ENCODE assay signal across 8 cellular contexts in genomic region chr14:68843471-68844209, GRCh38. TPM values are rescaled to one million over a fixed set of nuclear protein-coding genes. Genes with fewer than 3 reads are reported as not detected.
DNase-seq lines count a peak whose midpoint lies in the region; ATAC-seq, FAIRE-seq and TF ChIP-seq lines count a peak whose summit lies in the region.

No MANE protein-coding gene starts in this region.

- no peaks in the 10 kb centered on the region for H3K36me3 Mint-ChIP-seq in activated naive CD4-positive, alpha-beta T cell treated with anti-CD3 and anti-CD28 coated beads for 36 hours (ENCODE audit: low read depth)

- TF ChIP-seq POLR2A in testis (IDR thresholded peaks at IDR 0.05) = no peak

- no peaks in the 10 kb centered on the region for H3K27me3 Mint-ChIP-seq in activated naive CD4-positive, alpha-beta T cell treated with anti-CD3 and anti-CD28 coated beads for 36 hours (ENCODE audit: low read depth)

- 19 to 21% methylated on average over 18 to 19 of the region's 19 CpGs for WGBS in pancreas, 2 donors
- 13 to 14% methylated on average over 19 of the region's 19 CpGs for WGBS in testis, 2 donors

- H3K4me1 Mint-ChIP-seq in activated naive CD4-positive, alpha-beta T cell treated with anti-CD3 and anti-CD28 coated beads for 36 hours (ENCODE audit: low read depth) = peaks cover 23% of the 10 kb centered on the region

- peak; percentile 51 for FAIRE-seq in pancreas (lab: Jason Lieb, UNC)

- DNase-seq in G401 (ENCODE audit: low spot score) = peak; percentile 70
- peak; percentile 83 for DNase-seq in LoVo (ENCODE audit: low spot score)
- peak; percentile 64 for DNase-seq in SK-MEL-5 (ENCODE audit: low read depth, low spot score)
- DNase-seq in activated naive CD4-positive, alpha-beta T cell treated with anti-CD3 and anti-CD28 coated beads for 36 hours = peak; percentile 86
- DNase-seq in head of caudate nucleus = peak; percentile 62 to 92 (median 81)
- peak; percentile 59 to 91 (median 79) for DNase-seq in pancreas
- peak; percentile 88 for DNase-seq in testis

- CTCF ChIA-PET in activated naive CD4-positive, alpha-beta T cell treated with anti-CD3 and anti-CD28 coated beads for 36 hours (lab: Charles Lee) = interaction anchor here (0.6 to 4.6 kb wide), 49 partner anchors 10 to 914 kb away, joined by 3 to 47 read pairs (median 4); no protein-coding TSS in a partner anchor

- H3K27ac ChIP-seq in pancreas (no peak overlapping the region), testis (no peak overlapping the region)

- TF ChIP-seq CTCF in pancreas (IDR thresholded peaks at IDR 0.05) = peak; percentile 74 to 91 (median 87)
- TF ChIP-seq CTCF in testis (IDR thresholded peaks at IDR 0.05) = peak; percentile 67 to 94 (median 80)

- ATAC-seq in pancreas (peak; percentile 85 to 95 (median 94)), GM21619 (IDR thresholded peaks at IDR 0.05; ENCODE audit: unreplicated experiment) (no peak)

- no peaks in the 10 kb centered on the region for H3K9me3 Mint-ChIP-seq in activated naive CD4-positive, alpha-beta T cell treated with anti-CD3 and anti-CD28 coated beads for 36 hours

- H3K4me1 ChIP-seq in pancreas = no peaks in the 10 kb centered on the region
- peaks cover 5% of the 10 kb centered on the region for H3K4me1 ChIP-seq in testis

- H3K36me3 ChIP-seq in pancreas = no peaks in the 10 kb centered on the region
- no peaks in the 10 kb centered on the region for H3K36me3 ChIP-seq in testis (ENCODE audit: low read depth, missing control alignments)

- H3K4me3 ChIP-seq in pancreas (peak overlapping the region in 2 of 4 donors; percentile 19 to 30), testis (peak overlapping the region; percentile 35 to 37)

- no peaks in the 10 kb centered on the region for H3K9me3 ChIP-seq in pancreas
- no peaks in the 10 kb centered on the region for H3K9me3 ChIP-seq in testis

- intact Hi-C loops in activated naive CD4-positive, alpha-beta T cell treated with anti-CD3 and anti-CD28 coated beads for 36 hours (cut with micrococcal nuclease) = loop anchor here (1.0 to 5.0 kb wide), 3 partner anchors 128 to 901 kb away; no protein-coding TSS in a partner anchor
- intact Hi-C loops in head of caudate nucleus (cut with DNase I) (no loop called here), pancreas (cut with DNase I) (no loop called here), testis (cut with DNase I; ENCODE audit: low total_unique reads) (no loop called here)

- H3K27me3 ChIP-seq in pancreas (no peaks in the 10 kb centered on the region), testis (no peaks in the 10 kb centered on the region)

- H3K27ac Mint-ChIP-seq in activated naive CD4-positive, alpha-beta T cell treated with anti-CD3 and anti-CD28 coated beads for 36 hours = no peak overlapping the region

- no peak overlapping the region for H3K4me3 Mint-ChIP-seq in activated naive CD4-positive, alpha-beta T cell treated with anti-CD3 and anti-CD28 coated beads for 36 hours

- in situ Hi-C loops in G401 (cut with HindIII; ENCODE audit: low sequenced_read_pairs) (no loop called here), SK-MEL-5 (cut with HindIII; ENCODE audit: low pct_unique_long_range_greater_than_20kb, low sequenced_read_pairs) (no loop called here)

RNA-seq across cellular contexts. Expression of gene ZFP36L1, which starts 50.8 kb away (rescaled TPM):
- total RNA-seq in G401 (2014; rRNA removed; shearing (Covaris generic)) = 7.8 and 28.6 TPM in 2 replicates
- total RNA-seq in SK-MEL-5 (2014; rRNA removed; shearing (Covaris generic)) = 7.8 and 9.0 TPM in 2 replicates
- 88.4 and 118 TPM in 2 replicates for polyA plus RNA-seq in SK-MEL-5 (2015; cell fraction: cytosol; rRNA removed)
- polyA plus RNA-seq in SK-MEL-5 (2015; cell fraction: nucleus; rRNA removed) = 53.5 and 118 TPM in 2 replicates
- 10 to 100 TPM; 76.8 to 85.1 TPM for total RNA-seq in activated naive CD4-positive, alpha-beta T cell treated with anti-CD3 and anti-CD28 coated beads for 36 hours
- total RNA-seq in pancreas = 100 to 1,000 TPM; 121 to 310 (median 212) TPM
- 100 to 1,000 TPM in 1 of 2 donors, 10 to 100 TPM in 1; 63.7 to 150 TPM for polyA plus RNA-seq in pancreas
- 100 to 1,000 TPM; 176 to 301 TPM for total RNA-seq in testis
- polyA plus RNA-seq in testis (ENCODE audit: insufficient read depth, low read depth, low replicate concordance) = 120 TPM
